Comparison of ENCODE assay signal across 1 cellular context in the genomic region with DNA sequence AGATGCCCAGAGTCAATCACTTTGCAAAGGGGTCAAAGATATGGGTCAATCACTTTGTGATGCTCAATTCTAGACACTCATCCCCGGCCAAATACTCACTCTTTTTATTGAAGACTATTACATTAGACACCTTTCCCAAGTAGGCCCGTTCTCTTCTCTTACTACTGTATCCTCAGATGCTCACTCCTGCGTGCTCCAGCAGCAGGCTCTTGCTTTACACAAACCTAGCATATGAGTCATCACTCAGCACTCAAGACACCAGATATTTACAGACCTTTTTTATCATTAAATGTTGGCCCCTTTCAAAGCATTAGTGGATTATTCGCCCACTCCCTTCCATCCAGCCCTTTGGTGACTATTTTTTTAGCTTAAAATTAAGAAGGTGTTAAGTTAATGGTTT.
TF ChIP-seq lines count a peak whose summit lies in the region.

No MANE protein-coding gene starts in this region.

TF ChIP-seq in A549, 52 proteins besides CTCF, POLR2A, EP300 and RAD21:
- TF ChIP-seq, protein P1, sequence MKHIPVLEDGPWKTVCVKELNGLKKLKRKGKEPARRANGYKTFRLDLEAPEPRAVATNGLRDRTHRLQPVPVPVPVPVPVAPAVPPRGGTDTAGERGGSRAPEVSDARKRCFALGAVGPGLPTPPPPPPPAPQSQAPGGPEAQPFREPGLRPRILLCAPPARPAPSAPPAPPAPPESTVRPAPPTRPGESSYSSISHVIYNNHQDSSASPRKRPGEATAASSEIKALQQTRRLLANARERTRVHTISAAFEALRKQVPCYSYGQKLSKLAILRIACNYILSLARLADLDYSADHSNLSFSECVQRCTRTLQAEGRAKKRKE (CRISPR knock-in tag; IDR thresholded peaks at IDR 0.05; ENCODE audit: low read depth), result no peak
- TF ChIP-seq FOSL2 (IDR thresholded peaks at IDR 0.05), result peak; percentile 29; the same call in 1 of the 2 replicates
- TF ChIP-seq FOSL2 (CRISPR knock-in tag; IDR thresholded peaks at IDR 0.05), result peak; percentile 48; the same call in 1 of the 2 replicates
